1 cellular context compared by ENCODE assay signal in genomic region chr19:35040826-35041547, GRCh38.
TF ChIP-seq lines count a peak whose summit lies in the region.

No MANE protein-coding gene starts in this region.

TF ChIP-seq in K562, 482 proteins besides CTCF, POLR2A, EP300 and RAD21 (continued from another document and continues in another):
- TF ChIP-seq HMGXB4 (CRISPR knock-in tag; IDR thresholded peaks at IDR 0.05) (no peak), CCNT2 (IDR thresholded peaks at IDR 0.05; ENCODE audit: borderline replicate concordance, extremely low read depth, insufficient read length, low read depth, low read length) (peak; percentile 89), MEF2A (IDR thresholded peaks at IDR 0.05; ENCODE audit: control insufficient read depth, low read depth, low read length) (no peak), CGGBP1 (CRISPR knock-in tag; IDR thresholded peaks at IDR 0.05) (no peak), TFAP4 (CRISPR knock-in tag; IDR thresholded peaks at IDR 0.05; ENCODE audit: borderline replicate concordance) (peak; percentile 84), HMGN3 (IDR thresholded peaks at IDR 0.05; ENCODE audit: borderline replicate concordance, extremely low read depth, insufficient read length, low read depth, low read length) (peak; percentile 99), SMAD4 (CRISPR knock-in tag; conservative IDR thresholded peaks at IDR 0.05) (peak; percentile 99), ZNF511 (CRISPR knock-in tag; IDR thresholded peaks at IDR 0.05) (peak; percentile 68; the same call in 1 of the 2 replicates), EZH2 (IDR thresholded peaks at IDR 0.05; ENCODE audit: borderline replicate concordance, low read depth, low read length) (no peak), RB1 (IDR thresholded peaks at IDR 0.05; ENCODE audit: low read depth) (peak; percentile 71), ZBTB49 (CRISPR knock-in tag; IDR thresholded peaks at IDR 0.05; ENCODE audit: borderline replicate concordance) (no peak), ZC3H11A (IDR thresholded peaks at IDR 0.05; ENCODE audit: low read depth, low read length) (no peak), ZNF41 (CRISPR knock-in tag; conservative IDR thresholded peaks at IDR 0.05) (no peak), EP400 (IDR thresholded peaks at IDR 0.05) (peak; percentile 68; the same call in 1 of the 2 replicates), ZNF436 (CRISPR knock-in tag; IDR thresholded peaks at IDR 0.05) (no peak), IRF1 (CRISPR knock-in tag; IDR thresholded peaks at IDR 0.05; ENCODE audit: borderline replicate concordance) (no peak), ZNF124 (CRISPR knock-in tag; IDR thresholded peaks at IDR 0.05) (no peak), ZNF277 (CRISPR knock-in tag; IDR thresholded peaks at IDR 0.05; ENCODE audit: borderline replicate concordance) (no peak), FOXP4 (CRISPR knock-in tag; IDR thresholded peaks at IDR 0.05; ENCODE audit: borderline replicate concordance) (no peak), HEY1 (CRISPR knock-in tag; IDR thresholded peaks at IDR 0.05; ENCODE audit: borderline replicate concordance) (no peak), NR2C2 (CRISPR knock-in tag; IDR thresholded peaks at IDR 0.05) (peak; percentile 72), NR2C2 (tag; IDR thresholded peaks at IDR 0.05) (peak; percentile 87), MXI1 (IDR thresholded peaks at IDR 0.05; ENCODE audit: low read depth, low read length) (no peak), ZNF324 (CRISPR knock-in tag; IDR thresholded peaks at IDR 0.05) (no peak), PRDM10 (IDR thresholded peaks at IDR 0.05; ENCODE audit: partially characterized antibody) (peak; percentile 84), RBM15 (IDR thresholded peaks at IDR 0.05; ENCODE audit: insufficient read depth, low read length) (no peak), NR4A1 (CRISPR knock-in tag; IDR thresholded peaks at IDR 0.05) (no peak), NR4A1 (tag; IDR thresholded peaks at IDR 0.05) (peak; percentile 93), THAP7 (CRISPR knock-in tag; IDR thresholded peaks at IDR 0.05) (no peak), ILK (tag; IDR thresholded peaks at IDR 0.05; ENCODE audit: borderline replicate concordance, low read depth) (no peak), ZNF408 (CRISPR knock-in tag; IDR thresholded peaks at IDR 0.05; ENCODE audit: low read depth) (no peak), NBN (IDR thresholded peaks at IDR 0.05; ENCODE audit: low read depth) (peak; percentile 55; the same call in 1 of the 2 replicates), XRCC3 (IDR thresholded peaks at IDR 0.05) (no peak), GATAD2B (IDR thresholded peaks at IDR 0.05; ENCODE audit: borderline replicate concordance) (peak; percentile 83; the same call in 1 of the 2 replicates), THAP12 (CRISPR knock-in tag; IDR thresholded peaks at IDR 0.05) (peak; percentile 25; the same call in 1 of the 2 replicates), HDAC1 (IDR thresholded peaks at IDR 0.05) (peak in 1 of 2 experiments; percentile 63; a peak in 1 of 4 replicates), ZFP36 (IDR thresholded peaks at IDR 0.05; ENCODE audit: low read depth, low read length, partially characterized antibody) (no peak), CREM (IDR thresholded peaks at IDR 0.05; ENCODE audit: low read depth) (peak; percentile 86), ZNF184 (CRISPR knock-in tag; IDR thresholded peaks at IDR 0.05) (no peak), POLR2B (IDR thresholded peaks at IDR 0.05; ENCODE audit: low read depth, partially characterized antibody) (no peak), RNF2 (IDR thresholded peaks at IDR 0.05) (peak; percentile 97), SAFB2 (IDR thresholded peaks at IDR 0.05; ENCODE audit: borderline replicate concordance, low read depth, low read length, severe bottlenecking) (no peak), ZZZ3 (IDR thresholded peaks at IDR 0.05) (no peak), COPS2 (conservative IDR thresholded peaks at IDR 0.05) (no peak), SMARCA4 (IDR thresholded peaks at IDR 0.05) (peak; percentile 73), KAT2B (IDR thresholded peaks at IDR 0.05; ENCODE audit: low read depth, low read length) (no peak), SUPT5H (IDR thresholded peaks at IDR 0.05) (no peak), ZKSCAN8 (CRISPR knock-in tag; IDR thresholded peaks at IDR 0.05) (no peak)
